ENCODE assay signal across 16 cellular contexts in genomic region chr3:4565806-4566501, GRCh38.
"Had no signal": no experiment of that assay in that cellular context is flagged by ENCODE, and none has a peak within 500 bp of the region (broad histone marks: within the 10 kb centered on the region; RNA-seq: fewer than 3 reads in every experiment).

No MANE protein-coding gene starts in this region.

- DNase-seq: activated CD4-positive, alpha-beta T cell treated with anti-CD3 and anti-CD28 coated beads, Interleukin-2, amount 10 ng/mL, durations not matched to agents 7 days and 5 days; activated CD4-positive, CD25-positive, alpha-beta regulatory T cell; activated gamma-delta T cell treated with Interleukin-2 at 50 U/mL for 16 hours; activated naive CD8-positive, alpha-beta T cell treated with anti-CD3 and anti-CD28 coated beads for 36 hours; effector memory CD8-positive, alpha-beta T cell; mammary epithelial cell; mucosa of descending colon; naive thymus-derived CD8-positive, alpha-beta T cell; stimulated activated CD4-positive, alpha-beta T cell treated with anti-CD3 and anti-CD28 coated beads, Interleukin-15, amount 100 ng/mL, for 24 hours; stimulated activated CD4-positive, alpha-beta T cell treated with anti-CD3 and anti-CD28 coated beads, Interleukin-4, amount 100 ng/mL, for 24 hours; stimulated activated naive CD8-positive, alpha-beta T cell treated with anti-CD3 and anti-CD28 coated beads, Interleukin-15, Interleukin-2, amounts not matched to agents 100 U/mL and 50 U/mL, for 24 hours; T-helper 17 cell; upper lobe of right lung had no signal

- ATAC-seq: effector memory CD8-positive, alpha-beta T cell; gastroesophageal sphincter; mucosa of descending colon; naive thymus-derived CD8-positive, alpha-beta T cell; stimulated activated naive CD8-positive, alpha-beta T cell treated with anti-CD3 and anti-CD28 coated beads, Interleukin-15, Interleukin-2, amounts not matched to agents 100 U/mL and 50 U/mL, for 24 hours; T-helper 17 cell had no signal

- H3K4me3 ChIP-seq: gastroesophageal sphincter, mucosa of descending colon, skin epidermis, upper lobe of right lung had no signal

- H3K27ac ChIP-seq: gastroesophageal sphincter, parathyroid adenoma, upper lobe of right lung had no signal

- H3K36me3 ChIP-seq: gastroesophageal sphincter, upper lobe of right lung had no signal

- H3K4me1 ChIP-seq: upper lobe of right lung had no signal

- H3K9me3 ChIP-seq: gastroesophageal sphincter, mucosa of descending colon, upper lobe of right lung had no signal

- H3K27me3 ChIP-seq: gastroesophageal sphincter, upper lobe of right lung had no signal
